Comparison of ENCODE assay signal across 30 cellular contexts in genomic region chr19:6540918-6541689, GRCh38. TPM values are rescaled to one million over a fixed set of nuclear protein-coding genes. Genes with fewer than 3 reads are reported as not detected.
A peak's percentile ranks its signal among the peaks of the same experiment; 100 is the strongest.
DNase-seq lines count a peak whose midpoint lies in the region; ATAC-seq and TF ChIP-seq lines count a peak whose summit lies in the region.
"Had no signal": no experiment of that assay in that cellular context is flagged by ENCODE, and none has a peak within 500 bp of the region (broad histone marks: within the 10 kb centered on the region; RNA-seq: fewer than 3 reads in every experiment).

No MANE protein-coding gene starts in this region.

- no peaks in the 10 kb centered on the region for H4K20me1 ChIP-seq in mammary epithelial cell (ENCODE audit: insufficient read depth, low read length)

- in situ Hi-C loops in mammary epithelial cell (cut with MboI; ENCODE audit: low sequenced_read_pairs in 2 of 2): no loop called here

- no peak overlapping the region for H3K4me3 Mint-ChIP-seq in stimulated activated naive B cell treated with anti-CD40 and anti-IgM and Interleukin-4, amounts not matched to agents 10 μg/mL and 1 μg/mL and 100 μg/mL, for 72 hours
- H3K4me3 Mint-ChIP-seq: activated CD4-positive, alpha-beta memory T cell treated with anti-CD3 and anti-CD28 coated beads for 36 hours; activated naive CD4-positive, alpha-beta T cell treated with anti-CD3 and anti-CD28 coated beads, Interleukin-2, amount 10 ng/mL, durations not matched to agents 7 days and 5 days; brain; CD14-positive monocyte; immature natural killer cell; T-helper 1 cell treated with Interleukin-12 subunit alpha and Interleukin-12 subunit beta and Interleukin-4 antibody, amounts not matched to agents 30 μg/mL and 1 μg/mL, for 36 hours had no signal

- H3K4me3 ChIP-seq in mammary epithelial cell (replicated peaks in 1 of 3; ENCODE audit: insufficient read depth in 1 of 3, low read depth in 2 of 3, low read length in 3 of 3): no peak overlapping the region
- H3K4me3 ChIP-seq in breast epithelium: no peak overlapping the region
- H3K4me3 ChIP-seq in lower lobe of right lung: no peak overlapping the region
- H3K4me3 ChIP-seq: dorsolateral prefrontal cortex, right atrium auricular region, smooth muscle cell, testis, uterus had no signal

- peaks cover 6% of the 10 kb centered on the region for H3K79me2 ChIP-seq in mammary epithelial cell (ENCODE audit: insufficient read depth, low read length)

- peaks cover 2% of the 10 kb centered on the region in 2 donors for H3K9me3 Mint-ChIP-seq in stimulated activated naive B cell treated with anti-CD40 and anti-IgM and Interleukin-4, amounts not matched to agents 10 μg/mL and 1 μg/mL and 100 μg/mL, for 72 hours
- H3K9me3 Mint-ChIP-seq: activated CD4-positive, alpha-beta memory T cell treated with anti-CD3 and anti-CD28 coated beads for 36 hours; immature natural killer cell; T-helper 1 cell treated with Interleukin-12 subunit alpha and Interleukin-12 subunit beta and Interleukin-4 antibody, amounts not matched to agents 30 μg/mL and 1 μg/mL, for 36 hours had no signal

- intact Hi-C loops in mammary epithelial cell (cut with micrococcal nuclease) (no loop called here), breast epithelium (cut with DNase I; ENCODE audit: low total_unique reads) (no loop called here), lower lobe of right lung (cut with DNase I) (no loop called here)

- TF ChIP-seq CTCF in mammary epithelial cell (conservative IDR thresholded peaks at IDR 0.05 in 1 of 2, IDR thresholded peaks at IDR 0.05 in 1 of 2; ENCODE audit: extremely low read depth in 1 of 2, insufficient read depth in 1 of 2, low read depth in 1 of 2, low read length in 2 of 2) (no peak), breast epithelium (IDR thresholded peaks at IDR 0.05) (no peak), lower lobe of right lung (IDR thresholded peaks at IDR 0.05) (no peak)

- CTCF ChIA-PET in mammary epithelial cell (lab: Charles Lee; ENCODE audit: low non-redundant PET): interaction anchor here (0.5 kb wide), 1 partner anchor 1846 kb away, joined by 4 read pairs; no protein-coding TSS in a partner anchor

- no peak overlapping the region for H3K9ac ChIP-seq in mammary epithelial cell (ENCODE audit: insufficient read depth, low read length)
- H3K9ac ChIP-seq: KMS-11, SK-N-SH had no signal

- peaks cover 5% of the 10 kb centered on the region for H3K36me3 ChIP-seq in mammary epithelial cell (ENCODE audit: insufficient read depth, low read length)
- no peaks in the 10 kb centered on the region for H3K36me3 ChIP-seq in breast epithelium
- H3K36me3 ChIP-seq in lower lobe of right lung: no peaks in the 10 kb centered on the region
- H3K36me3 ChIP-seq: right atrium auricular region, uterus had no signal

- no peaks in the 10 kb centered on the region for H3K27me3 ChIP-seq in mammary epithelial cell (ENCODE audit: insufficient read depth, low read length)
- no peaks in the 10 kb centered on the region for H3K27me3 ChIP-seq in breast epithelium
- no peaks in the 10 kb centered on the region for H3K27me3 ChIP-seq in lower lobe of right lung (ENCODE audit: low read depth)
- H3K27me3 ChIP-seq: dorsolateral prefrontal cortex, right atrium auricular region, testis, uterus had no signal

- peak overlapping the region; percentile 38 for H3K27ac Mint-ChIP-seq in stimulated activated naive B cell treated with anti-CD40 and anti-IgM and Interleukin-4, amounts not matched to agents 10 μg/mL and 1 μg/mL and 100 μg/mL, for 72 hours
- H3K27ac Mint-ChIP-seq: activated CD4-positive, alpha-beta memory T cell treated with anti-CD3 and anti-CD28 coated beads for 36 hours; activated naive CD4-positive, alpha-beta T cell treated with anti-CD3 and anti-CD28 coated beads, Interleukin-2, amount 10 ng/mL, durations not matched to agents 7 days and 5 days; brain; CD14-positive monocyte; T-helper 1 cell treated with Interleukin-12 subunit alpha and Interleukin-12 subunit beta and Interleukin-4 antibody, amounts not matched to agents 30 μg/mL and 1 μg/mL, for 36 hours had no signal

- DNase-seq in mammary epithelial cell (peak; percentile 57), breast epithelium (ENCODE audit: low spot score in 2 of 2) (no peak), RKO (ENCODE audit: low spot score) (peak; percentile 55), lower lobe of right lung (no peak), SK-N-DZ (ENCODE audit: low spot score) (no peak), NCI-H187 (lab: John Stamatoyannopoulos, UW) (no peak)
- DNase-seq in stimulated activated naive B cell treated with anti-CD40 and anti-IgM and Interleukin-4, amounts not matched to agents 10 μg/mL and 1 μg/mL and 100 μg/mL, for 72 hours: no peak
- DNase-seq: 8988T; activated CD4-positive, alpha-beta memory T cell treated with anti-CD3 and anti-CD28 coated beads for 36 hours; activated CD8-positive, alpha-beta memory T cell treated with anti-CD3 and anti-CD28 coated beads, Interleukin-2, amount 50 U/mL, for 4 hours; activated naive CD4-positive, alpha-beta T cell treated with anti-CD3 and anti-CD28 coated beads, Interleukin-2, amount 10 ng/mL, durations not matched to agents 7 days and 5 days; amniotic stem cell; Caco-2; GOT3; immature natural killer cell; mesenchymal stem cell; NCI-H1048; SK-N-SH; stimulated activated naive CD8-positive, alpha-beta T cell treated with anti-CD3 and anti-CD28 coated beads, Interleukin-15, Interleukin-2, amounts not matched to agents 100 U/mL and 50 U/mL, for 24 hours; testis; uterus had no signal

- H3K4me2 ChIP-seq in mammary epithelial cell (ENCODE audit: insufficient read depth, low read depth, low read length): no peak overlapping the region
- H3K4me2 ChIP-seq: KMS-11, SK-N-SH, smooth muscle cell had no signal

- H2AFZ ChIP-seq in mammary epithelial cell (ENCODE audit: low read depth, low read length): no peak overlapping the region

- no peak overlapping the region for H3K27ac ChIP-seq in mammary epithelial cell (ENCODE audit: insufficient read depth, low read depth, low read length)
- H3K27ac ChIP-seq in breast epithelium: no peak overlapping the region
- no peak overlapping the region for H3K27ac ChIP-seq in lower lobe of right lung
- H3K27ac ChIP-seq: dorsolateral prefrontal cortex, KMS-11, right atrium auricular region, testis, uterus had no signal

- H3K4me1 ChIP-seq in mammary epithelial cell (ENCODE audit: insufficient read depth, low read length) (peaks cover 25% of the 10 kb centered on the region), breast epithelium (no peaks in the 10 kb centered on the region), lower lobe of right lung (peaks cover 13% of the 10 kb centered on the region)
- H3K4me1 ChIP-seq: Caco-2, right atrium auricular region, testis, uterus had no signal

- TF ChIP-seq POLR2A in breast epithelium (IDR thresholded peaks at IDR 0.05): no peak

- H3K27me3 Mint-ChIP-seq in stimulated activated naive B cell treated with anti-CD40 and anti-IgM and Interleukin-4, amounts not matched to agents 10 μg/mL and 1 μg/mL and 100 μg/mL, for 72 hours: peaks cover 7 to 21% of the 10 kb centered on the region in 2 donors

- H3K9me3 ChIP-seq in mammary epithelial cell (replicated peaks; ENCODE audit: insufficient read depth, low read length): no peaks in the 10 kb centered on the region
- no peaks in the 10 kb centered on the region for H3K9me3 ChIP-seq in breast epithelium
- H3K9me3 ChIP-seq in lower lobe of right lung: no peaks in the 10 kb centered on the region
- H3K9me3 ChIP-seq: Caco-2, right atrium auricular region, SK-N-SH, testis, uterus had no signal

- BruUV-seq in mammary epithelial cell (replicated peaks; lab: Mats Ljungman, UMichigan): no TSS peak

- ATAC-seq in esophagus mucosa (peak; percentile 31), lower lobe of right lung (no peak)
- no peak for ATAC-seq in stimulated activated naive B cell treated with anti-CD40 and anti-IgM and Interleukin-4, amounts not matched to agents 10 μg/mL and 1 μg/mL and 100 μg/mL, for 72 hours (replicated peaks)
- ATAC-seq: stimulated activated naive CD8-positive, alpha-beta T cell treated with anti-CD3 and anti-CD28 coated beads, Interleukin-15, Interleukin-2, amounts not matched to agents 100 U/mL and 50 U/mL, for 24 hours had no signal

- peaks cover 10 to 11% of the 10 kb centered on the region in 2 donors for H3K4me1 Mint-ChIP-seq in stimulated activated naive B cell treated with anti-CD40 and anti-IgM and Interleukin-4, amounts not matched to agents 10 μg/mL and 1 μg/mL and 100 μg/mL, for 72 hours
- H3K4me1 Mint-ChIP-seq: brain had no signal

- peaks cover 4 to 10% of the 10 kb centered on the region in 2 donors for H3K36me3 Mint-ChIP-seq in stimulated activated naive B cell treated with anti-CD40 and anti-IgM and Interleukin-4, amounts not matched to agents 10 μg/mL and 1 μg/mL and 100 μg/mL, for 72 hours
- H3K36me3 Mint-ChIP-seq: CD14-positive monocyte had no signal

- WGBS in mammary epithelial cell (ENCODE audit: low coverage, missing lambda C conversion rate): 84% methylated on average over 11 of the region's 13 CpGs

- dilution Hi-C loops in mammary epithelial cell (cut with HindIII; ENCODE audit: low sequenced_read_pairs): no loop called here

RNA-seq across cellular contexts. Expression of gene TNFSF9, which starts 10.3 kb away (rescaled TPM):
- 10 to 100 TPM in 1 of 2 donors, 1 to 10 TPM in 1; 9.5 to 15.2 TPM for total RNA-seq in mammary epithelial cell
- 20.5 TPM for polyA plus RNA-seq in mammary epithelial cell
- polyA minus RNA-seq in mammary epithelial cell: 23.8 TPM
- total RNA-seq in breast epithelium: 1 to 10 TPM in 1 of 3 donors, under 1 TPM in 2; 0.33 to 1.6 (median 0.44) TPM
- 4.7 TPM for total RNA-seq in esophagus mucosa
- total RNA-seq in lower lobe of right lung: 4.1 TPM
- polyA plus RNA-seq in SK-N-DZ (2014; cell fraction: cytosol; rRNA removed): 0.08 and 0.29 TPM in 2 replicates
- not detected in 2 replicates for polyA plus RNA-seq in SK-N-DZ (2014; cell fraction: nucleus; rRNA removed)

RNA-seq across cellular contexts. Expression of gene TUBB4A, which starts 39.0 kb away (rescaled TPM):
- total RNA-seq in mammary epithelial cell (not detected), breast epithelium (under 1 TPM in 1 of 3 donors, not detected in 2; 0.48 TPM), esophagus mucosa (0.12 TPM), lower lobe of right lung (1.2 TPM)
- polyA plus RNA-seq in mammary epithelial cell: 0.09 TPM
- not detected for polyA minus RNA-seq in mammary epithelial cell
- polyA plus RNA-seq in SK-N-DZ (2014; cell fraction: cytosol; rRNA removed): 8.0 and 9.6 TPM in 2 replicates
- 2.2 and 3.8 TPM in 2 replicates for polyA plus RNA-seq in SK-N-DZ (2014; cell fraction: nucleus; rRNA removed)
- total RNA-seq: smooth muscle cell had no signal
- polyA plus RNA-seq: CD14-positive monocyte, smooth muscle cell had no signal

RNA-seq across cellular contexts. Expression of gene CD70, which starts 49.8 kb away (rescaled TPM):
- 1 to 10 TPM in 1 of 2 donors, not detected in 1; 4.4 TPM for total RNA-seq in mammary epithelial cell
- polyA plus RNA-seq in mammary epithelial cell: 28.9 TPM
- polyA minus RNA-seq in mammary epithelial cell: 15.4 TPM
- total RNA-seq in breast epithelium: not detected
- not detected for total RNA-seq in esophagus mucosa
- total RNA-seq in lower lobe of right lung: 2.6 TPM
- not detected in 2 replicates for polyA plus RNA-seq in SK-N-DZ (2014; cell fraction: cytosol; rRNA removed)
- polyA plus RNA-seq in SK-N-DZ (2014; cell fraction: nucleus; rRNA removed): not detected in 2 replicates
- total RNA-seq: Caco-2, cerebellum, right atrium auricular region had no signal
- polyA plus RNA-seq: CD14-positive monocyte, smooth muscle cell had no signal

RNA-seq across cellular contexts. Expression of gene DENND1C, which starts 59.5 kb away (rescaled TPM):
- total RNA-seq in mammary epithelial cell (under 1 TPM in 1 of 2 donors, not detected in 1; 0.33 TPM), breast epithelium (1 to 10 TPM; 1.3 to 3.2 (median 2.5) TPM), esophagus mucosa (1.3 TPM), lower lobe of right lung (15.1 TPM)
- 0.26 TPM for polyA plus RNA-seq in mammary epithelial cell
- polyA minus RNA-seq in mammary epithelial cell: not detected
- polyA plus RNA-seq in SK-N-DZ (2014; cell fraction: cytosol; rRNA removed): not detected in 2 replicates
- polyA plus RNA-seq in SK-N-DZ (2014; cell fraction: nucleus; rRNA removed): 0.72 TPM in 1 of 2 replicates, not detected in the other
- total RNA-seq: smooth muscle cell had no signal

Comparison
In these comparisons a context has a peak if more than half of its experiments do, and no peak if none do; other contexts are left out.
1. DNase-seq: peak in mammary epithelial cell (single experiment) and RKO (single experiment); none in breast epithelium (0 of 2), stimulated activated naive B cell treated with anti-CD40 and anti-IgM and Interleukin-4, amounts not matched to agents 10 μg/mL and 1 μg/mL and 100 μg/mL, for 72 hours (single experiment), lower lobe of right lung (single experiment), SK-N-DZ (single experiment) and NCI-H187 (0 of 2).